ENCODE assay signal across 1 cellular context in genomic region chr9:97991818-97992217, GRCh38.
TF ChIP-seq lines count a peak whose summit lies in the region.

No MANE protein-coding gene starts in this region.

TF ChIP-seq in IMR-90, 13 proteins besides CTCF, POLR2A, EP300 and RAD21 (continued from another document):
- TF ChIP-seq SMC3 (IDR thresholded peaks at IDR 0.05; ENCODE audit: low read depth, low read length) (no peak), MAZ (IDR thresholded peaks at IDR 0.05; ENCODE audit: borderline replicate concordance, low read depth, low read length) (no peak), MAFK (IDR thresholded peaks at IDR 0.05; ENCODE audit: low read depth, low read length) (no peak), RFX5 (IDR thresholded peaks at IDR 0.05; ENCODE audit: low read depth, low read length) (no peak), ELK1 (IDR thresholded peaks at IDR 0.05; ENCODE audit: borderline replicate concordance, low read depth, low read length) (no peak), CEBPB (IDR thresholded peaks at IDR 0.05; ENCODE audit: low read depth, low read length) (no peak), USF2 (IDR thresholded peaks at IDR 0.05; ENCODE audit: low read depth, low read length) (no peak), MXI1 (IDR thresholded peaks at IDR 0.05; ENCODE audit: borderline replicate concordance, low read depth, low read length) (no peak), NFE2L2 (IDR thresholded peaks at IDR 0.05; ENCODE audit: low read depth, low read length) (no peak)
